13 cellular contexts compared by ENCODE assay signal in the genomic region with DNA sequence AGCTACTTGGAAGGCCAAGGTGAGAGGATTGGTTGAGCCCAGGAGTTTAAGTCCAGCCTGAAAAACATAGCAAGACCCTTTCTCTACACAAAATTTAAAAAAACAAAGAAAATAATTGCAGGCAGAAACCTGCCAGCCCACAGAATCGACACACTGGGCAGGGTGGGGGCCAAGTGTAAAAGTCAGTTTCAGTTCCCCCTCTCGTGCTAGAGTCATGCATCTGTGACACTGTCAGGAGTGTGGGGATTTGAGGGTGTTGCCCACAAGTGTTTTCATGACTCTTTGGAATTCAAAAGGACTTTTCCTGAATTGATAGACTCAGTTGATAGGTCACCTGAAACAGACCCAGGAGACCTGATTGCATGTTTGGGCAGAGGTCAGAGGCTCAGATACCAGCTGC. TPM values are rescaled to one million over a fixed set of nuclear protein-coding genes. Genes with fewer than 3 reads are reported as not detected.
A peak's percentile ranks its signal among the peaks of the same experiment; 100 is the strongest.
DNase-seq lines count a peak whose midpoint lies in the region; ATAC-seq, FAIRE-seq and TF ChIP-seq lines count a peak whose summit lies in the region.
"Had no signal": no experiment of that assay in that cellular context is flagged by ENCODE, and none has a peak within 500 bp of the region (broad histone marks: within the 10 kb centered on the region; RNA-seq: fewer than 3 reads in every experiment).

No MANE protein-coding gene starts in this region.

- 70 to 79% methylated on average over 2 of the region's 2 CpGs for WGBS in heart right ventricle, 2 donors

- POLR2A ChIA-PET in OCI-LY7 (lab: Charles Lee) = no interaction called here

- no peak overlapping the region for H2AFZ ChIP-seq in OCI-LY7 (ENCODE audit: low read length)

- ATAC-seq in heart right ventricle (no peak), left lung (peak; percentile 58), GM19035 (IDR thresholded peaks at IDR 0.05; ENCODE audit: unreplicated experiment) (no peak), HG03196 (IDR thresholded peaks at IDR 0.05; ENCODE audit: unreplicated experiment) (no peak)

- H3K9me3 ChIP-seq in heart right ventricle (no peaks in the 10 kb centered on the region), OCI-LY7 (ENCODE audit: low read length) (no peaks in the 10 kb centered on the region), left lung (no peaks in the 10 kb centered on the region)
- H3K9me3 ChIP-seq: prostate gland had no signal

- H3K27me3 ChIP-seq in heart right ventricle = no peaks in the 10 kb centered on the region
- H3K27me3 ChIP-seq in left lung = no peaks in the 10 kb centered on the region

- BruUV-seq in OCI-LY7 (replicated peaks; lab: Mats Ljungman, UMichigan) = TSS peak; percentile 34

- CTCF ChIA-PET in OCI-LY7 (lab: Charles Lee; ENCODE audit: unreplicated experiment) = no interaction called here

- TF ChIP-seq CTCF in heart right ventricle (IDR thresholded peaks at IDR 0.05) (no peak), OCI-LY7 (conservative IDR thresholded peaks at IDR 0.05; ENCODE audit: low read length) (no peak), left lung (IDR thresholded peaks at IDR 0.05) (no peak), D721Med (IDR thresholded peaks at IDR 0.05; ENCODE audit: insufficient read depth, missing control alignments) (no peak)

- intact Hi-C loops in cardiac septum (cut with DNase I) (no loop called here), heart right ventricle (cut with DNase I) (no loop called here), OCI-LY7 (cut with micrococcal nuclease; ENCODE audit: unreplicated experiment) (no loop called here), left lung (cut with DNase I) (no loop called here)

- H3K4me3 ChIP-seq in heart right ventricle (no peak overlapping the region), OCI-LY7 (ENCODE audit: low read depth, low read length, poor library complexity, severe bottlenecking) (no peak overlapping the region), left lung (no peak overlapping the region)
- H3K4me3 ChIP-seq: coronary artery, prostate gland had no signal

- H4K20me1 ChIP-seq in OCI-LY7 (ENCODE audit: insufficient read depth, low read length) = no peaks in the 10 kb centered on the region

- no peaks in the 10 kb centered on the region for H3K9me2 ChIP-seq in OCI-LY7 (ENCODE audit: insufficient read depth, low read length)

- H3K79me2 ChIP-seq in OCI-LY7 (ENCODE audit: insufficient read depth, low read depth, low read length) = no peaks in the 10 kb centered on the region; the same call in 1 of the 2 replicates

- H3K4me2 ChIP-seq in OCI-LY7 (ENCODE audit: low read length) = no peak overlapping the region; the same call in 1 of the 2 replicates

- DNase-seq in cardiac septum (ENCODE audit: low spot score) (peak; percentile 44), heart right ventricle (no peak), OCI-LY7 (ENCODE audit: low spot score) (peak; percentile 27), left lung (no peak), D721Med (ENCODE audit: insufficient read length, low spot score) (no peak)
- DNase-seq in stimulated activated CD4-positive, alpha-beta T cell treated with anti-CD3 and anti-CD28 coated beads, Interleukin-2, amount 100 ng/mL, for 24 hours = no peak
- DNase-seq: IMR-90; NCI-H146; stimulated activated naive CD4-positive, alpha-beta T cell had no signal

- H3K36me3 ChIP-seq in heart right ventricle (peaks cover 0 to 100% (median 49%) of the 10 kb centered on the region in 9 donors), OCI-LY7 (ENCODE audit: insufficient read depth, low read length) (peaks cover 96% of the 10 kb centered on the region), left lung (peaks cover 0 to 95% of the 10 kb centered on the region in 2 donors)

- H3K4me1 ChIP-seq in heart right ventricle (peaks cover 0 to 19% (median 3%) of the 10 kb centered on the region in 9 donors), OCI-LY7 (ENCODE audit: insufficient read depth, low read length, poor library complexity, severe bottlenecking) (peaks cover 11% of the 10 kb centered on the region), left lung (no peaks in the 10 kb centered on the region)
- H3K4me1 ChIP-seq: prostate gland had no signal

- no peak for FAIRE-seq in D721Med (lab: Jason Lieb, UNC)

- H3K27ac ChIP-seq in heart right ventricle (no peak overlapping the region), OCI-LY7 (ENCODE audit: low read depth, low read length, poor library complexity, severe bottlenecking) (peak overlapping the region; percentile 28), left lung (no peak overlapping the region)
- H3K27ac ChIP-seq: coronary artery, prostate gland had no signal

RNA-seq across cellular contexts. Expression of gene PRRC2B, which starts 47.6 kb away (rescaled TPM):
- total RNA-seq in cardiac septum (151 TPM), heart right ventricle (100 to 1,000 TPM; 107 to 153 (median 132) TPM), OCI-LY7 (2022) (210 and 224 TPM in 2 replicates), left lung (100 to 1,000 TPM; 165 to 176 TPM)
- polyA plus RNA-seq in heart right ventricle = 10 to 100 TPM; 26.4 to 77.1 TPM
- 84.2 and 89.4 TPM in 2 replicates for total RNA-seq in OCI-LY7 (2014; rRNA removed; shearing (Covaris generic))

Comparison
In these comparisons a context has a peak if more than half of its experiments do, and no peak if none do; other contexts are left out.
1. DNase-seq: peak in cardiac septum (single experiment) and OCI-LY7 (single experiment); none in heart right ventricle (0 of 2), left lung (0 of 2), stimulated activated CD4-positive, alpha-beta T cell treated with anti-CD3 and anti-CD28 coated beads, Interleukin-2, amount 100 ng/mL, for 24 hours (0 of 2) and D721Med (single experiment).